Comparison of ENCODE assay signal across 24 cellular contexts in the genomic region with DNA sequence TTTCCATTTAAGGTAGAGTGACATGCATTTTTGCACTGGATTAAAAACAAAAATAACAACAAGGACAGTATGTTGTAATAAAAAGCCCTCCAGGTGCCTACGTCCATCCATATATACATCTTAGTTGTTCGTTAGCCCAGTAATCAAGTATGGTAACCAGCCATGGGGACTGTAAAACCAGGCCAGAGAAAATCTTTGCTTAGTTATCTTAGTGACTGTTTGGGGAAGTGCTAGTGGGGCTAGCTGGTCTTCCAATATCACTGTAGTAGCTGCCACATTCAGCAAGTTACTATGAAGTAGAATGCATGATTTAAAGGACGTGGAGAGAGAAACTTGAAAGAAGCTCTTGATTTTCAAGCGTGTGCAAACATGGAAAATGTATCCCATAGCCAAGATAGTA. TPM values are rescaled to one million over a fixed set of nuclear protein-coding genes. Genes with fewer than 3 reads are reported as not detected.
DNase-seq lines count a peak whose midpoint lies in the region; ATAC-seq, FAIRE-seq and TF ChIP-seq lines count a peak whose summit lies in the region.
"Had no signal": no experiment of that assay in that cellular context is flagged by ENCODE, and none has a peak within 500 bp of the region (broad histone marks: within the 10 kb centered on the region; RNA-seq: fewer than 3 reads in every experiment).

No MANE protein-coding gene starts in this region.

- TF ChIP-seq POLR2A in GM12878 (IDR thresholded peaks at IDR 0.05; ENCODE audit: low read depth, low read length) (no peak), right lobe of liver (IDR thresholded peaks at IDR 0.05) (no peak)

- CTCF ChIA-PET in GM12878 (lab: Yijun Ruan, JAX): interaction anchor here (1.0 to 1.9 kb wide), 2 partner anchors 12 to 321 kb away, joined by 3 to 7 read pairs; no protein-coding TSS in a partner anchor

- H3K27ac ChIP-seq in GM12878 (ENCODE audit: control insufficient read depth, insufficient read depth) (no peak overlapping the region), right lobe of liver (peak overlapping the region; percentile 67 to 82 (median 72)), temporal lobe (ENCODE audit: low read depth, low read length) (peak overlapping the region; percentile 18)
- H3K27ac ChIP-seq: esophagus muscularis mucosa, gastrocnemius medialis, PC-9 had no signal

- DNase-seq in NOMO-1 treated with DMSO at 0.1 percent for 48 hours (lab: John Stamatoyannopoulos, UW; ENCODE audit: unreplicated experiment): peak; percentile 16
- DNase-seq in NOMO-1 treated with dmso at 0.1 percent for 144 hours (lab: John Stamatoyannopoulos, UW; ENCODE audit: unreplicated experiment): no peak
- no peak for DNase-seq in GM12878 (ENCODE audit: low read depth, low spot score)
- DNase-seq in right lobe of liver: no peak
- DNase-seq in GM13976 (ENCODE audit: low spot score): no peak
- DNase-seq: 8988T; activated CD4-positive, alpha-beta T cell treated with anti-CD3 and anti-CD28 coated beads for 48 hours; AML-193; effector CD4-positive, alpha-beta T cell; H7; KG1; mesendoderm; NCI-H187; NCI-H2227 treated with DMSO at 0.1 percent for 48 hours; NCI-H774; stimulated activated CD4-positive, alpha-beta T cell treated with anti-CD3 and anti-CD28 coated beads, Interleukin-4, amount 100 ng/mL, for 24 hours; T-helper 17 cell had no signal

- POLR2A ChIA-PET in GM12878 (lab: Charles Lee): interaction anchor here (0.5 to 2.3 kb wide), 4 partner anchors 14 to 1540 kb away, joined by 3 to 11 read pairs (median 3); no protein-coding TSS in a partner anchor

- H3K4me2 ChIP-seq in GM12878 (ENCODE audit: control insufficient read depth, insufficient read depth): no peak overlapping the region
- H3K4me2 ChIP-seq: PC-9 had no signal

- TF ChIP-seq EP300 in GM12878 (IDR thresholded peaks at IDR 0.05; ENCODE audit: borderline replicate concordance in 1 of 2, control insufficient read depth in 1 of 2, low read depth in 2 of 2, low read length in 2 of 2): no peak

- WGBS in GM12878 (ENCODE audit: insufficient coverage, insufficient replicate concordance, low lambda C conversion rate, missing lambda C conversion rate): 86% methylated on average over 4 of the region's 4 CpGs
- WGBS in right lobe of liver (ENCODE audit: insufficient coverage, low coverage, low lambda C conversion rate, missing lambda C conversion rate): 41% methylated on average over 4 of the region's 4 CpGs

- no TSS peak for BruUV-seq in GM12878 (replicated peaks; lab: Mats Ljungman, UMichigan)

- H3K79me2 ChIP-seq in GM12878 (ENCODE audit: control insufficient read depth, insufficient read depth, low read length): no peaks in the 10 kb centered on the region

- SMC1A ChIA-PET in GM12878 (lab: Charles Lee; ENCODE audit: uncharacterized antibody, unreplicated experiment): interaction anchor here (0.7 to 2.9 kb wide), 6 partner anchors 8 to 16 kb away, joined by 3 to 17 read pairs (median 6); no protein-coding TSS in a partner anchor

- no peaks in the 10 kb centered on the region for H4K20me1 ChIP-seq in GM12878 (ENCODE audit: control insufficient read depth, insufficient read depth)

- intact Hi-C loops in GM12878 (cut with micrococcal nuclease; ENCODE audit: unreplicated experiment) (no loop called here), right lobe of liver (cut with DNase I) (no loop called here)

- no peak overlapping the region for H2AFZ ChIP-seq in GM12878 (ENCODE audit: control insufficient read depth, low read depth, low read length)
- H2AFZ ChIP-seq: PC-9 had no signal

- RAD21 ChIA-PET in GM12878 (lab: Charles Lee; ENCODE audit: unreplicated experiment): interaction anchor here (1.3 kb wide), 2 partner anchors 8 to 15 kb away, joined by 4 to 5 read pairs; no protein-coding TSS in a partner anchor

- TF ChIP-seq RAD21 in GM12878 (IDR thresholded peaks at IDR 0.05; ENCODE audit: insufficient read depth, low read depth, low read length): no peak

- H3K9me3 ChIP-seq in GM12878 (replicated peaks; ENCODE audit: control insufficient read depth, insufficient read depth, low read length) (no peaks in the 10 kb centered on the region), right lobe of liver (no peaks in the 10 kb centered on the region)
- H3K9me3 ChIP-seq: esophagus muscularis mucosa, gastrocnemius medialis had no signal

- H3K36me3 ChIP-seq in GM12878 (ENCODE audit: control insufficient read depth in 2 of 2, insufficient read depth in 2 of 2, low read length in 1 of 2) (no peaks in the 10 kb centered on the region), right lobe of liver (no peaks in the 10 kb centered on the region)
- H3K36me3 ChIP-seq: esophagus muscularis mucosa, gastrocnemius medialis had no signal

- ATAC-seq in GM12878: peak; percentile 32; the same call in 1 of the 3 replicates
- peak in 3 of 4 donors; percentile 24 to 58 (median 31) for ATAC-seq in right lobe of liver
- ATAC-seq in esophagus mucosa: no peak
- no peak for ATAC-seq in activated CD4-positive, CD25-positive, alpha-beta regulatory T cell treated with anti-CD3 and anti-CD28 coated beads, Interleukin-2, amount 50 U/mL, for 24 hours
- ATAC-seq: T-helper 17 cell had no signal

- no peak for TF ChIP-seq CTCF in GM12878 (IDR thresholded peaks at IDR 0.05 in 2 of 3, conservative IDR thresholded peaks at IDR 0.05 in 1 of 3; ENCODE audit: control insufficient read depth in 2 of 3, extremely low read depth in 1 of 3, insufficient read depth in 1 of 3, low read depth in 3 of 3, low read length in 3 of 3)
- TF ChIP-seq CTCF in right lobe of liver (IDR thresholded peaks at IDR 0.05): no peak
- TF ChIP-seq CTCF in GM13976 (IDR thresholded peaks at IDR 0.05; ENCODE audit: borderline replicate concordance, control extremely low read depth, extremely low read depth, insufficient read depth, missing control alignments): no peak

- H3K4me1 ChIP-seq in GM12878 (ENCODE audit: control insufficient read depth, insufficient read depth, low read length) (peaks cover 9% of the 10 kb centered on the region), right lobe of liver (peaks cover 0 to 24% (median 5%) of the 10 kb centered on the region in 4 donors)
- H3K4me1 ChIP-seq: esophagus muscularis mucosa, gastrocnemius medialis had no signal

- H3K4me3 ChIP-seq in GM12878 (no peak overlapping the region), right lobe of liver (peak overlapping the region in 1 of 3 donors; percentile 17)
- H3K4me3 ChIP-seq: esophagus muscularis mucosa, gastrocnemius medialis, PC-9 had no signal

- H3K9ac ChIP-seq in GM12878 (ENCODE audit: control insufficient read depth, insufficient read depth, low read length): no peak overlapping the region

- in situ Hi-C loops in GM12878 (cut with MboI) (no loop called here), GM13976 (cut with MboI; ENCODE audit: low sequenced_read_pairs, unreplicated experiment) (no loop called here)

- peak; percentile 18 for FAIRE-seq in GM12878 (lab: Jason Lieb, UNC)
- FAIRE-seq: keratinocyte had no signal

- H3K27me3 ChIP-seq in GM12878 (replicated peaks in 1 of 2; ENCODE audit: control insufficient read depth in 2 of 2, insufficient read depth in 2 of 2, low read length in 1 of 2): no peaks in the 10 kb centered on the region
- no peaks in the 10 kb centered on the region for H3K27me3 ChIP-seq in right lobe of liver
- H3K27me3 ChIP-seq: esophagus muscularis mucosa, gastrocnemius medialis had no signal

TF ChIP-seq in GM12878, 131 proteins besides CTCF, POLR2A, EP300 and RAD21:
- TF ChIP-seq BRCA1 (IDR thresholded peaks at IDR 0.05; ENCODE audit: low read depth, low read length): no peak
- TF ChIP-seq SPI1 (IDR thresholded peaks at IDR 0.05; ENCODE audit: borderline replicate concordance, insufficient read depth, low read depth, low read length): peak; percentile 39; the same call in 1 of the 2 replicates
- TF ChIP-seq JUND (IDR thresholded peaks at IDR 0.05; ENCODE audit: low read depth, low read length): no peak
- TF ChIP-seq CHD4 (IDR thresholded peaks at IDR 0.05): no peak
- no peak for TF ChIP-seq NBN (IDR thresholded peaks at IDR 0.05)

RNA-seq across cellular contexts. Expression of a gene that starts 6.5 kb away (rescaled TPM):
- 46.6 and 49.7 TPM in 2 replicates for total RNA-seq in GM12878 (2013; cell fraction: nucleolus; rRNA removed)
- 16.3 and 17.3 TPM in 2 replicates for total RNA-seq in GM12878 (2014; rRNA removed)
- 18.6 and 20.2 TPM in 2 replicates for total RNA-seq in GM12878 (2014; rRNA removed; fragmentation: Illumina TruSeq; extraction: Trizol)
- 20.2 and 20.4 TPM in 2 replicates for total RNA-seq in GM12878 (2021)
- 19.3 TPM for polyA plus RNA-seq in GM12878 (2011; ENCODE audit: low read depth)
- 33.9 and 48.3 TPM in 2 replicates for polyA plus RNA-seq in GM12878 (2011; rRNA removed)
- polyA plus RNA-seq in GM12878 (2011; cell fraction: cytosol; rRNA removed): 14.4 and 20.8 TPM in 2 replicates
- polyA plus RNA-seq in GM12878 (2011; cell fraction: nucleus; rRNA removed): 33.0 and 34.6 TPM in 2 replicates
- 20.3 and 30.4 TPM in 2 replicates for polyA plus RNA-seq in GM12878 (2012)
- 27.8 and 37.0 TPM in 2 replicates for polyA plus RNA-seq in GM12878 (2014; fragmentation: Illumina TruSeq; extraction: Trizol)
- polyA plus RNA-seq in GM12878 (2014; fragmentation: Nextera tagmentation; extraction: Ambion mirVana): 10 to 100 TPM; 15.0 to 19.9 TPM
- 14.0 and 18.2 TPM in 2 replicates for polyA plus RNA-seq in GM12878 (2014; rRNA removed)
- polyA plus RNA-seq in GM12878 (2016; fragmentation: Nextera tagmentation; extraction: Ambion mirVana): 10 to 100 TPM; 23.3 to 23.4 TPM
- polyA minus RNA-seq in GM12878 (2011; rRNA and poly(A)+ RNA removed): 27.8 and 33.1 TPM in 2 replicates
- polyA minus RNA-seq in GM12878 (2011; cell fraction: cytosol; rRNA and poly(A)+ RNA removed): 8.7 and 9.8 TPM in 2 replicates
- 22.0 and 26.3 TPM in 2 replicates for polyA minus RNA-seq in GM12878 (2011; cell fraction: nucleus; rRNA and poly(A)+ RNA removed)
- total RNA-seq in right lobe of liver: 10 to 100 TPM in 5 of 6 experiments, 1 to 10 TPM in 1; 8.5 to 20.1 (median 13.4) TPM
- 48.7 TPM for total RNA-seq in temporal lobe
- total RNA-seq in esophagus mucosa: 22.2 TPM

Comparison
In these comparisons a context has a peak if more than half of its experiments do, and no peak if none do; other contexts are left out.
1. ATAC-seq: peak in GM12878 (single experiment) and right lobe of liver (3 of 4); none in esophagus mucosa (single experiment) and activated CD4-positive, CD25-positive, alpha-beta regulatory T cell treated with anti-CD3 and anti-CD28 coated beads, Interleukin-2, amount 50 U/mL, for 24 hours (0 of 2).